In the genomic region with DNA sequence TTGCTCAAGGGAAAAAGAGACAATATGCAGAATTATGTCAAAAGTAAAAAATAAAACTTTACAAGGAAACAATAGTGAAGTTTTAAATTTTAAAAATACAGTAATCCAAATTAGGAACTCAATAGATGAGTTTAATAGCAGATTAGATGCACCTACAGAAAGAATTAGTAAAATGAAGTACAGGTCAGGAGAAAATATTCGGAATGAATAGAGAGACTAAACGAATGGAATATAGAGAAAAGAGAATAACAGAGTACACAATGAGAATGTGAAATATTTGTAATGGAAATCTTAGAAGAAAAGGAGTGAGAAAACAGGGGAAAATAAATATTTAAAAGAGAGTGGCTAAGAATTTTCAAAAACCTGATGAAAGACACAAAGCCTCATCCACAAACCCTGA, we compare ENCODE assay signal across 1 cellular context.
A peak's percentile ranks its signal among the peaks of the same experiment; 100 is the strongest.
TF ChIP-seq lines count a peak whose summit lies in the region.

No MANE protein-coding gene starts in this region.

TF ChIP-seq in SK-N-SH treated with all-trans-retinoic acid at 6 μM for 48 hours, 23 proteins besides CTCF, POLR2A, EP300 and RAD21 (continued from another document):
- peak; percentile 96 for TF ChIP-seq ZFP30 (CRISPR knock-in tag; IDR thresholded peaks at IDR 0.05)
